In genomic region chr7:42843209-42843800, GRCh38 we compare ENCODE assay signal across 8 cellular contexts.
DNase-seq lines count a peak whose midpoint lies in the region; ATAC-seq and TF ChIP-seq lines count a peak whose summit lies in the region.

No MANE protein-coding gene starts in this region.

- peak overlapping the region; percentile 49 for H3K4me2 ChIP-seq in OCI-LY3 (ENCODE audit: low read length)

- H3K4me1 ChIP-seq in OCI-LY3 (ENCODE audit: low read length) = no peaks in the 10 kb centered on the region

- H3K9ac ChIP-seq in OCI-LY3 (ENCODE audit: low read length) = no peak overlapping the region

- H3K4me3 ChIP-seq in OCI-LY3 (ENCODE audit: low read length) (peak overlapping the region; percentile 48), epithelial cell of esophagus (ENCODE audit: low read length) (peak overlapping the region; percentile 7)

- peaks cover 5% of the 10 kb centered on the region for H3K27me3 Mint-ChIP-seq in nephron progenitor cell (ENCODE audit: low read depth, poor library complexity)
- H3K27me3 Mint-ChIP-seq in activated T-helper 2 cell treated with anti-CD3 and anti-CD28 coated beads, Interferon-gamma antibody, Interleukin-2, Interleukin-4, amounts not matched to agents 10 μg/mL and 5 μg/mL and 100 μg/mL, durations not matched to agents 14 hours and 24 hours and 36 hours (ENCODE audit: low read depth) = peaks cover 34% of the 10 kb centered on the region

- intact Hi-C loops in activated T-helper 2 cell treated with anti-CD3 and anti-CD28 coated beads, Interferon-gamma antibody, Interleukin-2, Interleukin-4, amounts not matched to agents 10 μg/mL and 5 μg/mL and 100 μg/mL, durations not matched to agents 14 hours and 24 hours and 36 hours (cut with micrococcal nuclease) = no loop called here

- H3K79me2 ChIP-seq in OCI-LY3 (ENCODE audit: low read length) = no peaks in the 10 kb centered on the region

- TF ChIP-seq CTCF in OCI-LY3 (IDR thresholded peaks at IDR 0.05; ENCODE audit: low read depth, low read length) = peak; percentile 66
- peak; percentile 66 for TF ChIP-seq CTCF in epithelial cell of esophagus (IDR thresholded peaks at IDR 0.05; ENCODE audit: insufficient read depth, low read depth, low read length, missing control alignments)
- TF ChIP-seq CTCF in nephron progenitor cell (IDR thresholded peaks at IDR 0.05) = peak; percentile 58

- DNase-seq in NCI-H2171 treated with DMSO at 0.1 percent for 48 hours (lab: John Stamatoyannopoulos, UW) = peak; percentile 25
- DNase-seq in NCI-H2171 (lab: John Stamatoyannopoulos, UW) = no peak
- peak; percentile 57 for DNase-seq in epithelial cell of esophagus (ENCODE audit: low read depth)
- DNase-seq in nephron progenitor cell = peak; percentile 59
- no peak for DNase-seq in activated CD8-positive, alpha-beta memory T cell treated with anti-CD3 and anti-CD28 coated beads, Interleukin-2, amount 50 U/mL, for 48 hours
- no peak for DNase-seq in activated T-helper 2 cell treated with anti-CD3 and anti-CD28 coated beads, Interferon-gamma antibody, Interleukin-2, Interleukin-4, amounts not matched to agents 10 μg/mL and 5 μg/mL and 100 μg/mL, durations not matched to agents 14 hours and 24 hours and 36 hours (ENCODE audit: low spot score)

- no peak overlapping the region for H3K27ac ChIP-seq in OCI-LY3 (ENCODE audit: low read length)

- peaks cover 10% of the 10 kb centered on the region for H3K9me3 Mint-ChIP-seq in nephron progenitor cell
- no peaks in the 10 kb centered on the region for H3K9me3 Mint-ChIP-seq in activated T-helper 2 cell treated with anti-CD3 and anti-CD28 coated beads, Interferon-gamma antibody, Interleukin-2, Interleukin-4, amounts not matched to agents 10 μg/mL and 5 μg/mL and 100 μg/mL, durations not matched to agents 14 hours and 24 hours and 36 hours

- no peak overlapping the region for H3K4me3 Mint-ChIP-seq in nephron progenitor cell
- H3K4me3 Mint-ChIP-seq in activated T-helper 2 cell treated with anti-CD3 and anti-CD28 coated beads, Interferon-gamma antibody, Interleukin-2, Interleukin-4, amounts not matched to agents 10 μg/mL and 5 μg/mL and 100 μg/mL, durations not matched to agents 14 hours and 24 hours and 36 hours (ENCODE audit: low read depth) = no peak overlapping the region

- peak; percentile 66 for ATAC-seq in HG02852 (IDR thresholded peaks at IDR 0.05; ENCODE audit: unreplicated experiment)

- no peaks in the 10 kb centered on the region for H4K20me1 ChIP-seq in OCI-LY3 (ENCODE audit: insufficient read depth, low read length)

- no peak overlapping the region for H3K27ac Mint-ChIP-seq in nephron progenitor cell
- H3K27ac Mint-ChIP-seq in activated T-helper 2 cell treated with anti-CD3 and anti-CD28 coated beads, Interferon-gamma antibody, Interleukin-2, Interleukin-4, amounts not matched to agents 10 μg/mL and 5 μg/mL and 100 μg/mL, durations not matched to agents 14 hours and 24 hours and 36 hours = no peak overlapping the region

- H3K36me3 ChIP-seq in OCI-LY3 (replicated peaks; ENCODE audit: low read depth, low read length) = no peaks in the 10 kb centered on the region

- H3K4me1 Mint-ChIP-seq in nephron progenitor cell = no peaks in the 10 kb centered on the region
- H3K4me1 Mint-ChIP-seq in activated T-helper 2 cell treated with anti-CD3 and anti-CD28 coated beads, Interferon-gamma antibody, Interleukin-2, Interleukin-4, amounts not matched to agents 10 μg/mL and 5 μg/mL and 100 μg/mL, durations not matched to agents 14 hours and 24 hours and 36 hours (ENCODE audit: low read depth) = no peaks in the 10 kb centered on the region

- no peaks in the 10 kb centered on the region for H3K36me3 Mint-ChIP-seq in nephron progenitor cell (ENCODE audit: low read depth)
- no peaks in the 10 kb centered on the region for H3K36me3 Mint-ChIP-seq in activated T-helper 2 cell treated with anti-CD3 and anti-CD28 coated beads, Interferon-gamma antibody, Interleukin-2, Interleukin-4, amounts not matched to agents 10 μg/mL and 5 μg/mL and 100 μg/mL, durations not matched to agents 14 hours and 24 hours and 36 hours (ENCODE audit: low read depth)

- peaks cover 29% of the 10 kb centered on the region for H3K27me3 ChIP-seq in OCI-LY3 (ENCODE audit: low read depth, low read length)

- no peaks in the 10 kb centered on the region for H3K9me3 ChIP-seq in OCI-LY3 (ENCODE audit: insufficient read depth, low read length)

- H2AFZ ChIP-seq in OCI-LY3 (ENCODE audit: low read depth, low read length) = peak overlapping the region; percentile 66; the same call in 1 of the 2 replicates

Comparison
In these comparisons a context has a peak if more than half of its experiments do, and no peak if none do; other contexts are left out.
1. DNase-seq: peak in NCI-H2171 treated with DMSO at 0.1 percent for 48 hours (single experiment), epithelial cell of esophagus (single experiment) and nephron progenitor cell (single experiment); none in NCI-H2171 (single experiment), activated CD8-positive, alpha-beta memory T cell treated with anti-CD3 and anti-CD28 coated beads, Interleukin-2, amount 50 U/mL, for 48 hours (single experiment) and activated T-helper 2 cell treated with anti-CD3 and anti-CD28 coated beads, Interferon-gamma antibody, Interleukin-2, Interleukin-4, amounts not matched to agents 10 μg/mL and 5 μg/mL and 100 μg/mL, durations not matched to agents 14 hours and 24 hours and 36 hours (single experiment).
2. Peak in every context shown above with its lines, with median percentiles within 50 percentile points of each other: CTCF ChIP-seq.